Comparison of ENCODE assay signal across 12 cellular contexts in the genomic region with DNA sequence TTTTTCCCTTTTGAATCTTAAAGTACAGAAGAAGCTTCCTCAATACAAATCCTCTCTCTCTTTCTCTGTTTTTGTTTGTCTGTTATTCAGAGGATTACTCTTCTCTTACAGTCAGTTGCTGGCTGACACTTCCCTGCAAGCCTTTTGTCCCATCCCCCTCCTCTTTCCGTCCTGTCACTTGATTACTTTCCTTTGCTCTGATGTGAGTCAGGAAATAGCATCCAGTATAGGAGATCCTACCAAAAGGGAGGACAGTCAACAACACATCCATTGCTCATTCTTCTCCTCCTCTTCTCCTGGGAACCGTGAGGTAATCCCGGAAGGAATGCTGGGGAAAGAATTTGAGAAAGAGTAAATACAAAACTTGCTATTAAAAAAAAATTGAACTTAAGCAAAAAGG.
A peak's percentile ranks its signal among the peaks of the same experiment; 100 is the strongest.
DNase-seq lines count a peak whose midpoint lies in the region; ATAC-seq and TF ChIP-seq lines count a peak whose summit lies in the region.
"Had no signal": no experiment of that assay in that cellular context is flagged by ENCODE, and none has a peak within 500 bp of the region (broad histone marks: within the 10 kb centered on the region; RNA-seq: fewer than 3 reads in every experiment).

No MANE protein-coding gene starts in this region.

- peaks cover 14% of the 10 kb centered on the region for H3K4me1 ChIP-seq in mesodermal cell (ENCODE audit: control insufficient read depth, insufficient read depth, low read length, poor library complexity, severe bottlenecking)
- H3K4me1 ChIP-seq: HAP-1 had no signal

- no peaks in the 10 kb centered on the region for H3K36me3 ChIP-seq in mesodermal cell (ENCODE audit: control insufficient read depth, insufficient read depth, low read length)
- H3K36me3 ChIP-seq: BLaER1 treated with 17β-estradiol and CSF1 and Interleukin-3, amounts not matched to agents 10 nM and 100 nM; HAP-1 had no signal

- peak overlapping the region; percentile 54 for H3K27ac ChIP-seq in mesodermal cell (ENCODE audit: low read depth, low read length, severe bottlenecking)
- H3K27ac ChIP-seq: BLaER1 treated with 17β-estradiol and CSF1 and Interleukin-3, amounts not matched to agents 10 nM and 100 nM had no signal

- no peaks in the 10 kb centered on the region for H3K9me3 ChIP-seq in mesodermal cell (ENCODE audit: control insufficient read depth, low read length)
- H3K9me3 ChIP-seq: BLaER1 treated with 17β-estradiol and CSF1 and Interleukin-3, amounts not matched to agents 10 nM and 100 nM; HAP-1 had no signal

- no CpG with 5 or more reads among the region's 3 CpGs for WGBS in mesodermal cell (ENCODE audit: insufficient coverage in 2 of 2), 2 experiments

- no peak for TF ChIP-seq CTCF in endothelial cell (IDR thresholded peaks at IDR 0.05; ENCODE audit: unreplicated experiment)

- ATAC-seq in GM21619 (IDR thresholded peaks at IDR 0.05; ENCODE audit: unreplicated experiment) (no peak), GM18858 (IDR thresholded peaks at IDR 0.05; ENCODE audit: unreplicated experiment) (no peak)

- H3K4me3 ChIP-seq in mesodermal cell (ENCODE audit: extremely low read depth, insufficient read depth, low read length, poor library complexity, severe bottlenecking): no peak overlapping the region
- H3K4me3 ChIP-seq: BLaER1 treated with 17β-estradiol and CSF1 and Interleukin-3, amounts not matched to agents 10 nM and 100 nM; HAP-1 had no signal

- peak overlapping the region; percentile 81 for H3K27ac Mint-ChIP-seq in endothelial cell (ENCODE audit: unreplicated experiment)

- H3K36me3 Mint-ChIP-seq in endothelial cell (ENCODE audit: low read depth, unreplicated experiment): no peaks in the 10 kb centered on the region

- peaks cover 23% of the 10 kb centered on the region for H3K4me1 Mint-ChIP-seq in endothelial cell (ENCODE audit: unreplicated experiment)

- H3K4me3 Mint-ChIP-seq in endothelial cell (ENCODE audit: unreplicated experiment): no peak overlapping the region

- H3K27me3 Mint-ChIP-seq in endothelial cell (ENCODE audit: unreplicated experiment): no peaks in the 10 kb centered on the region

- no peaks in the 10 kb centered on the region for H3K9me3 Mint-ChIP-seq in endothelial cell (ENCODE audit: unreplicated experiment)

- DNase-seq in DMS153 treated with DMSO at 0.1 percent for 48 hours (lab: John Stamatoyannopoulos, UW; ENCODE audit: unreplicated experiment): peak; percentile 18
- peak; percentile 13 for DNase-seq in NCI-H69 (lab: John Stamatoyannopoulos, UW)
- DNase-seq in endothelial cell (ENCODE audit: low spot score): peak; percentile 29
- no peak for DNase-seq in activated CD4-positive, CD25-positive, alpha-beta regulatory T cell treated with anti-CD3 and anti-CD28 coated beads, Interleukin-2, amount 50 U/mL, for 72 hours
- DNase-seq in NCI-H2107 treated with DMSO at 0.1 percent for 48 hours (lab: John Stamatoyannopoulos, UW; ENCODE audit: unreplicated experiment): no peak
- DNase-seq: aorta, NCI-H2171 treated with DMSO at 0.1 percent for 48 hours had no signal

Comparison
In these comparisons a context has a peak if more than half of its experiments do, and no peak if none do; other contexts are left out.
1. DNase-seq: peak in DMS153 treated with DMSO at 0.1 percent for 48 hours (single experiment), NCI-H69 (single experiment) and endothelial cell (single experiment); none in activated CD4-positive, CD25-positive, alpha-beta regulatory T cell treated with anti-CD3 and anti-CD28 coated beads, Interleukin-2, amount 50 U/mL, for 72 hours (single experiment) and NCI-H2107 treated with DMSO at 0.1 percent for 48 hours (single experiment).